Comparison of ENCODE assay signal across 26 cellular contexts in genomic region chr6:51619042-51619799, GRCh38.
DNase-seq lines count a peak whose midpoint lies in the region; ATAC-seq, FAIRE-seq and TF ChIP-seq lines count a peak whose summit lies in the region.
"Had no signal": no experiment of that assay in that cellular context is flagged by ENCODE, and none has a peak within 500 bp of the region (broad histone marks: within the 10 kb centered on the region; RNA-seq: fewer than 3 reads in every experiment).

No MANE protein-coding gene starts in this region.

- H3K23ac ChIP-seq in trophoblast cell (ENCODE audit: low read length) = no peak overlapping the region

- H3K4me1 ChIP-seq in kidney (ENCODE audit: control insufficient read depth in 1 of 2, insufficient read depth in 1 of 2, low read depth in 1 of 2, low read length in 2 of 2) (no peaks in the 10 kb centered on the region), trophoblast cell (ENCODE audit: control insufficient read depth in 1 of 2, insufficient read depth in 2 of 2, low read length in 2 of 2) (no peaks in the 10 kb centered on the region)
- H3K4me1 ChIP-seq: gastrocnemius medialis, right atrium auricular region, upper lobe of left lung had no signal

- H2AFZ ChIP-seq in trophoblast cell (ENCODE audit: insufficient read depth, low read length, poor library complexity) = no peak overlapping the region

- no peak overlapping the region for H3K14ac ChIP-seq in trophoblast cell (ENCODE audit: low read length)

- H3K9me3 ChIP-seq in kidney (ENCODE audit: control insufficient read depth in 1 of 2, low read length in 2 of 2) (no peaks in the 10 kb centered on the region), trophoblast cell (ENCODE audit: insufficient read depth, low read depth, low read length) (no peaks in the 10 kb centered on the region)
- H3K9me3 ChIP-seq: gastrocnemius medialis, right atrium auricular region, upper lobe of left lung had no signal

- H3K79me1 ChIP-seq in trophoblast cell (ENCODE audit: low read length) = no peaks in the 10 kb centered on the region

- BruUV-seq in Calu3 (replicated peaks; lab: Mats Ljungman, UMichigan) = no TSS peak

- H3K27me3 ChIP-seq in trophoblast cell (ENCODE audit: insufficient read depth, low read length) = no peaks in the 10 kb centered on the region
- H3K27me3 ChIP-seq: gastrocnemius medialis, right atrium auricular region, upper lobe of left lung had no signal

- no peak for FAIRE-seq in kidney (lab: Jason Lieb, UNC)
- FAIRE-seq: G401.6, islet of Langerhans had no signal

- H3K4me2 ChIP-seq in trophoblast cell (ENCODE audit: low read length) = no peak overlapping the region

- H3K9ac ChIP-seq in kidney (ENCODE audit: low read length in 2 of 2) (no peak overlapping the region), trophoblast cell (ENCODE audit: low read length) (no peak overlapping the region)

- CTCF ChIA-PET in Calu3 (lab: Charles Lee) = interaction anchor here (1.3 kb wide), 1 partner anchor 12 kb away, joined by 4 read pairs; no protein-coding TSS in a partner anchor

- DNase-seq in Calu3 (peak; percentile 48), HK-2 (ENCODE audit: unreplicated experiment) (peak; percentile 3), kidney (peak; percentile 60), trophoblast cell (no peak), NCI-H510A (lab: John Stamatoyannopoulos, UW) (no peak)
- DNase-seq: activated CD4-positive, alpha-beta memory T cell treated with anti-CD3 and anti-CD28 coated beads for 36 hours; activated CD4-positive, CD25-positive, alpha-beta regulatory T cell; activated gamma-delta T cell; activated naive CD8-positive, alpha-beta T cell treated with anti-CD3 and anti-CD28 coated beads, Interleukin-2, amount 50 U/mL, for 24 hours; effector CD4-positive, alpha-beta T cell; gastrocnemius medialis; HCEC 1CT; naive thymus-derived CD4-positive, alpha-beta T cell; NCI-H526 treated with DMSO at 0.1 percent for 48 hours; Right ventricle myocardium superior; stimulated activated CD8-positive, alpha-beta memory T cell treated with anti-CD3 and anti-CD28 coated beads, Interleukin-4, amount 100 ng/mL, for 48 hours; T-helper 9 cell; upper lobe of left lung had no signal

- peaks cover 23% of the 10 kb centered on the region for H3K4me1 Mint-ChIP-seq in Calu3 (ENCODE audit: low read depth, unreplicated experiment)
- H3K4me1 Mint-ChIP-seq: activated naive CD8-positive, alpha-beta T cell treated with anti-CD3 and anti-CD28 coated beads, Interleukin-2, amount 50 U/mL, for 24 hours; brain; naive thymus-derived CD4-positive, alpha-beta T cell had no signal

- peak overlapping the region; percentile 39 for H2BK12ac ChIP-seq in trophoblast cell (ENCODE audit: low read length)

- no peaks in the 10 kb centered on the region for H3K27me3 Mint-ChIP-seq in Calu3 (ENCODE audit: unreplicated experiment)
- H3K27me3 Mint-ChIP-seq: activated CD4-positive, alpha-beta memory T cell treated with anti-CD3 and anti-CD28 coated beads for 36 hours; activated naive CD8-positive, alpha-beta T cell treated with anti-CD3 and anti-CD28 coated beads, Interleukin-2, amount 50 U/mL, for 24 hours; naive thymus-derived CD4-positive, alpha-beta T cell had no signal

- H3K4me3 Mint-ChIP-seq in Calu3 (ENCODE audit: low read depth, unreplicated experiment) = no peak overlapping the region
- H3K4me3 Mint-ChIP-seq: activated CD4-positive, alpha-beta memory T cell treated with anti-CD3 and anti-CD28 coated beads for 36 hours; activated naive CD8-positive, alpha-beta T cell treated with anti-CD3 and anti-CD28 coated beads, Interleukin-2, amount 50 U/mL, for 24 hours; brain; naive thymus-derived CD4-positive, alpha-beta T cell had no signal

- H3K9me3 Mint-ChIP-seq in Calu3 (ENCODE audit: low read depth, unreplicated experiment) = no peaks in the 10 kb centered on the region
- H3K9me3 Mint-ChIP-seq: activated CD4-positive, alpha-beta memory T cell treated with anti-CD3 and anti-CD28 coated beads for 36 hours; activated naive CD8-positive, alpha-beta T cell treated with anti-CD3 and anti-CD28 coated beads, Interleukin-2, amount 50 U/mL, for 24 hours; brain had no signal

- no peak overlapping the region for H2AK5ac ChIP-seq in trophoblast cell (ENCODE audit: low read length)

- H4K91ac ChIP-seq in trophoblast cell (ENCODE audit: low read depth, low read length) = no peak overlapping the region

- ATAC-seq in GM21381 (IDR thresholded peaks at IDR 0.05; ENCODE audit: unreplicated experiment) = no peak
- no peak for ATAC-seq in GM21825 (IDR thresholded peaks at IDR 0.05; ENCODE audit: unreplicated experiment)
- ATAC-seq: activated naive CD8-positive, alpha-beta T cell treated with anti-CD3 and anti-CD28 coated beads, Interleukin-2, amount 50 U/mL, for 24 hours; esophagus mucosa; gastrocnemius medialis; naive thymus-derived CD4-positive, alpha-beta T cell had no signal

- WGBS in trophoblast cell (ENCODE audit: extremely low coverage, insufficient coverage, insufficient read length) = no CpG with 5 or more reads among the region's 6 CpGs

- H4K8ac ChIP-seq in trophoblast cell (ENCODE audit: low read depth, low read length) = no peak overlapping the region

- no peak overlapping the region for H3K27ac ChIP-seq in kidney (ENCODE audit: low read depth in 2 of 2, low read length in 2 of 2)
- H3K27ac ChIP-seq in trophoblast cell (ENCODE audit: low read depth, low read length) = no peak overlapping the region
- H3K27ac ChIP-seq: C4-2B, gastrocnemius medialis, right atrium auricular region, upper lobe of left lung had no signal

- no peak overlapping the region for H4K12ac ChIP-seq in trophoblast cell (ENCODE audit: low read depth, low read length)

- no peak overlapping the region for H3K4me3 ChIP-seq in kidney (ENCODE audit: low read length in 2 of 2)
- H3K4me3 ChIP-seq in trophoblast cell (ENCODE audit: low read depth, low read length) = no peak overlapping the region
- H3K4me3 ChIP-seq: gastrocnemius medialis, right atrium auricular region, upper lobe of left lung had no signal

- no peak overlapping the region for H3K4ac ChIP-seq in trophoblast cell (ENCODE audit: low read depth, low read length)

- H3K18ac ChIP-seq in trophoblast cell (ENCODE audit: low read length) = no peak overlapping the region

- TF ChIP-seq CTCF in Calu3 (IDR thresholded peaks at IDR 0.05; ENCODE audit: unreplicated experiment) = no peak
- no peak for TF ChIP-seq CTCF in kidney (IDR thresholded peaks at IDR 0.05; ENCODE audit: borderline replicate concordance, extremely low read depth, insufficient read depth)

- H2BK120ac ChIP-seq in trophoblast cell (ENCODE audit: insufficient read depth, low read length, poor library complexity) = no peak overlapping the region

- no peaks in the 10 kb centered on the region for H3K79me2 ChIP-seq in trophoblast cell (ENCODE audit: control insufficient read depth, insufficient read depth, low read length, poor library complexity)

- intact Hi-C loops in Calu3 (cut with micrococcal nuclease; ENCODE audit: unreplicated experiment) (loop anchor here (10.0 kb wide), 1 partner anchor 156 kb away; no protein-coding TSS in a partner anchor), kidney (cut with DNase I) (no loop called here)

- H3K27ac Mint-ChIP-seq in Calu3 (ENCODE audit: unreplicated experiment) = no peak overlapping the region
- H3K27ac Mint-ChIP-seq: activated CD4-positive, alpha-beta memory T cell treated with anti-CD3 and anti-CD28 coated beads for 36 hours; activated naive CD8-positive, alpha-beta T cell treated with anti-CD3 and anti-CD28 coated beads, Interleukin-2, amount 50 U/mL, for 24 hours; brain; naive thymus-derived CD4-positive, alpha-beta T cell had no signal

- peaks cover 5 to 13% of the 10 kb centered on the region in 2 donors for H3K36me3 ChIP-seq in kidney (ENCODE audit: control insufficient read depth in 1 of 2, insufficient read depth in 2 of 2, low read length in 2 of 2)
- no peaks in the 10 kb centered on the region for H3K36me3 ChIP-seq in trophoblast cell (ENCODE audit: control insufficient read depth in 1 of 2, insufficient read depth in 2 of 2, low read length in 2 of 2)
- H3K36me3 ChIP-seq: gastrocnemius medialis, right atrium auricular region, upper lobe of left lung had no signal

- H3K36me3 Mint-ChIP-seq in Calu3 (ENCODE audit: insufficient read depth, unreplicated experiment) = peaks cover 6% of the 10 kb centered on the region
- H3K36me3 Mint-ChIP-seq: activated CD4-positive, alpha-beta memory T cell treated with anti-CD3 and anti-CD28 coated beads for 36 hours; brain; naive thymus-derived CD4-positive, alpha-beta T cell had no signal

- no peak overlapping the region for H2BK5ac ChIP-seq in trophoblast cell (ENCODE audit: low read depth, low read length, poor library complexity)

Comparison
In these comparisons a context has a peak if more than half of its experiments do, and no peak if none do; other contexts are left out.
1. DNase-seq: peak in Calu3 (single experiment), HK-2 (single experiment) and kidney (single experiment); none in trophoblast cell (0 of 2) and NCI-H510A (single experiment).